8 cellular contexts compared by ENCODE assay signal in genomic region chr11:62730076-62730475, GRCh38. TPM values are rescaled to one million over a fixed set of nuclear protein-coding genes. Genes with fewer than 3 reads are reported as not detected.
DNase-seq lines count a peak whose midpoint lies in the region; ATAC-seq and TF ChIP-seq lines count a peak whose summit lies in the region.
"Not testable (repeated sequence)": the region's sequence is repeated elsewhere in the genome, so short reads cannot be mapped to it uniquely, and the experiment has no call there.
"Had no signal": no experiment of that assay in that cellular context is flagged by ENCODE, and none has a peak within 500 bp of the region (broad histone marks: within the 10 kb centered on the region; RNA-seq: fewer than 3 reads in every experiment).

No MANE protein-coding gene starts in this region.

- H3K36me3 Mint-ChIP-seq in GM23338 (ENCODE audit: low read depth) (peaks cover 26% of the 10 kb centered on the region), neural progenitor cell (peaks cover 12% of the 10 kb centered on the region)
- H3K36me3 Mint-ChIP-seq in T-helper 1 cell treated with Interleukin-12 subunit alpha and Interleukin-12 subunit beta and Interleukin-4 antibody, amounts not matched to agents 30 μg/mL and 1 μg/mL, for 36 hours (ENCODE audit: low read depth), result peaks cover 37% of the 10 kb centered on the region

- not testable (repeated sequence) for TF ChIP-seq POLR2A in transverse colon (IDR thresholded peaks at IDR 0.05)

- WGBS in transverse colon (ENCODE audit: low coverage in 1 of 2), 2 donors, result 80 to 89% methylated on average over 3 to 14 of the region's 14 CpGs

- peaks cover 23% of the 10 kb centered on the region for H3F3A ChIP-seq in GM23338 (replicated peaks; ENCODE audit: low read depth)
- peaks cover 37% of the 10 kb centered on the region for H3F3A ChIP-seq in neural progenitor cell (ENCODE audit: low read depth)

- H3K36me3 ChIP-seq in GM23338 (ENCODE audit: insufficient read depth); neural progenitor cell: not testable (repeated sequence)
- peaks cover 0 to 17% (median 5%) of the 10 kb centered on the region in 4 donors for H3K36me3 ChIP-seq in transverse colon

- peaks cover 52% of the 10 kb centered on the region for H3K79me2 ChIP-seq in GM23338 (replicated peaks; ENCODE audit: insufficient read depth)
- H3K79me2 ChIP-seq in neural progenitor cell (ENCODE audit: low read depth), result peaks cover 68% of the 10 kb centered on the region

- not testable (repeated sequence) for H3K27me3 ChIP-seq in GM23338 (ENCODE audit: insufficient read depth); neural progenitor cell; transverse colon

- peaks cover 16% of the 10 kb centered on the region for H3K4me1 ChIP-seq in GM23338 (ENCODE audit: insufficient read depth)
- peaks cover 10% of the 10 kb centered on the region for H3K4me1 ChIP-seq in neural progenitor cell
- peaks cover 17 to 46% (median 26%) of the 10 kb centered on the region in 4 donors for H3K4me1 ChIP-seq in transverse colon

- H3K4me2 ChIP-seq in GM23338 (peak overlapping the region; percentile 72), neural progenitor cell (peak overlapping the region; percentile 86)

- H3K9me3 Mint-ChIP-seq in GM23338; T-helper 1 cell treated with Interleukin-12 subunit alpha and Interleukin-12 subunit beta and Interleukin-4 antibody, amounts not matched to agents 30 μg/mL and 1 μg/mL, for 36 hours; neural progenitor cell: not testable (repeated sequence)

- not testable (repeated sequence) for H3K27ac ChIP-seq in GM23338 (ENCODE audit: low read depth); neural progenitor cell
- peak overlapping the region; percentile 97 to 99 (median 98) for H3K27ac ChIP-seq in transverse colon

- in situ Hi-C loops in astrocyte of the spinal cord (cut with HindIII; ENCODE audit: low sequenced_read_pairs); transverse colon (cut with MboI; ENCODE audit: low pct_ligation_motif_present in 1 of 4, low pct_unique_long_range_greater_than_20kb in 1 of 4, low sequenced_read_pairs in 3 of 4): not testable (repeated sequence)

- H3K4me3 ChIP-seq in GM23338 (peak overlapping the region; percentile 59; the same call in 1 of the 2 replicates), astrocyte of the spinal cord (ENCODE audit: low read depth, low read length) (peak overlapping the region; percentile 78), fibroblast of villous mesenchyme (ENCODE audit: low read depth, low read length) (peak overlapping the region; percentile 91), neural progenitor cell (peak overlapping the region; percentile 79), transverse colon (peak overlapping the region in 1 of 4 donors; percentile 73)

- TF ChIP-seq EP300 in transverse colon (IDR thresholded peaks at IDR 0.05; ENCODE audit: low read depth), result not testable (repeated sequence)

- not testable (repeated sequence) for H3K27ac Mint-ChIP-seq in GM23338; T-helper 1 cell treated with Interleukin-12 subunit alpha and Interleukin-12 subunit beta and Interleukin-4 antibody, amounts not matched to agents 30 μg/mL and 1 μg/mL, for 36 hours
- peak overlapping the region; percentile 42 for H3K27ac Mint-ChIP-seq in neural progenitor cell

- not testable (repeated sequence) for DNase-seq in GM23338 (ENCODE audit: low spot score); astrocyte of the spinal cord (ENCODE audit: low read depth, low spot score); fibroblast of villous mesenchyme (ENCODE audit: low read depth); neural progenitor cell (ENCODE audit: low spot score); transverse colon

- H4K20me1 ChIP-seq in GM23338 (replicated peaks; ENCODE audit: insufficient read depth) (peaks cover 17% of the 10 kb centered on the region), neural progenitor cell (ENCODE audit: low read depth) (peaks cover 22% of the 10 kb centered on the region)

- H3K9me3 ChIP-seq in neural progenitor cell (ENCODE audit: low read depth); transverse colon: not testable (repeated sequence)

- intact Hi-C loops in transverse colon (cut with DNase I; ENCODE audit: low total_unique reads), result not testable (repeated sequence)

- peak overlapping the region; percentile 87 for H3K9ac ChIP-seq in neural progenitor cell

- H3K27me3 Mint-ChIP-seq in GM23338 (ENCODE audit: insufficient read depth, low read depth, poor library complexity) (peaks cover 12% of the 10 kb centered on the region), neural progenitor cell (ENCODE audit: insufficient read depth, low read depth) (peaks cover 11% of the 10 kb centered on the region)
- H3K27me3 Mint-ChIP-seq in T-helper 1 cell treated with Interleukin-12 subunit alpha and Interleukin-12 subunit beta and Interleukin-4 antibody, amounts not matched to agents 30 μg/mL and 1 μg/mL, for 36 hours (ENCODE audit: low read depth), result not testable (repeated sequence)

- H3K4me1 Mint-ChIP-seq in GM23338 (peaks cover 12% of the 10 kb centered on the region), neural progenitor cell (peaks cover 27% of the 10 kb centered on the region)
- peaks cover 25% of the 10 kb centered on the region for H3K4me1 Mint-ChIP-seq in T-helper 1 cell treated with Interleukin-12 subunit alpha and Interleukin-12 subunit beta and Interleukin-4 antibody, amounts not matched to agents 30 μg/mL and 1 μg/mL, for 36 hours (ENCODE audit: low read depth)

- peak overlapping the region; percentile 98 for H3K4me3 Mint-ChIP-seq in GM23338
- H3K4me3 Mint-ChIP-seq in T-helper 1 cell treated with Interleukin-12 subunit alpha and Interleukin-12 subunit beta and Interleukin-4 antibody, amounts not matched to agents 30 μg/mL and 1 μg/mL, for 36 hours, result peak overlapping the region; percentile 97
- H3K4me3 Mint-ChIP-seq in neural progenitor cell, result peak overlapping the region; percentile 78

- not testable (repeated sequence) for H2AFZ ChIP-seq in GM23338; neural progenitor cell (replicated peaks)

- H3K9me2 ChIP-seq in GM23338 (ENCODE audit: insufficient read depth), result not testable (repeated sequence)

- not testable (repeated sequence) for ATAC-seq in GM23338

- TF ChIP-seq CTCF in GM23338 (conservative IDR thresholded peaks at IDR 0.05; ENCODE audit: low read depth in 2 of 2); astrocyte of the spinal cord (IDR thresholded peaks at IDR 0.05; ENCODE audit: low read depth, low read length); fibroblast of villous mesenchyme (IDR thresholded peaks at IDR 0.05; ENCODE audit: insufficient read depth, low read depth, low read length); neural progenitor cell (IDR thresholded peaks at IDR 0.05); transverse colon (IDR thresholded peaks at IDR 0.05): not testable (repeated sequence)

RNA-seq across cellular contexts. Expression of gene TTC9C, which starts 1.8 kb away (rescaled TPM):
- total RNA-seq in GM23338 (2014; rRNA removed; shearing (Covaris generic)), result 27.5 and 51.4 TPM in 2 replicates
- 42.0 and 42.6 TPM in 2 replicates for polyA plus RNA-seq in GM23338 (2016; fragmentation: Nextera tagmentation; extraction: Ambion mirVana)
- total RNA-seq in fibroblast of villous mesenchyme (28.0 and 36.7 TPM in 2 replicates), neural progenitor cell (ENCODE audit: low replicate concordance) (55.7 and 78.4 TPM in 2 replicates), transverse colon (10 to 100 TPM in 3 of 4 donors, 1 to 10 TPM in 1; 6.7 to 27.0 (median 17.0) TPM)

RNA-seq across cellular contexts. Expression of gene HNRNPUL2, which starts 2.8 kb away (rescaled TPM):
- 18.3 and 21.7 TPM in 2 replicates for total RNA-seq in GM23338 (2014; rRNA removed; shearing (Covaris generic))
- polyA plus RNA-seq in GM23338 (2016; fragmentation: Nextera tagmentation; extraction: Ambion mirVana), result 9.4 and 10.9 TPM in 2 replicates
- total RNA-seq in fibroblast of villous mesenchyme (15.5 and 17.3 TPM in 2 replicates), neural progenitor cell (ENCODE audit: low replicate concordance) (30.9 and 32.5 TPM in 2 replicates), transverse colon (100 to 1,000 TPM in 1 of 4 donors, 10 to 100 TPM in 3; 21.8 to 116 (median 59.6) TPM)

RNA-seq across cellular contexts. Expression of gene GNG3, which starts 22.6 kb away (rescaled TPM):
- total RNA-seq in GM23338 (2014; rRNA removed; shearing (Covaris generic)), result 0.82 and 2.1 TPM in 2 replicates
- polyA plus RNA-seq in GM23338 (2016; fragmentation: Nextera tagmentation; extraction: Ambion mirVana), result 5.7 and 7.2 TPM in 2 replicates
- total RNA-seq in fibroblast of villous mesenchyme (not detected in 2 replicates), neural progenitor cell (ENCODE audit: low replicate concordance) (2.0 TPM in 1 of 2 replicates, not detected in the other), transverse colon (under 1 TPM in 1 of 4 donors, not detected in 3; 0.64 TPM)
- total RNA-seq: LHCN-M2, lung microvascular endothelial cell had no signal

RNA-seq across cellular contexts. Expression of gene BSCL2, which starts 22.9 kb away (rescaled TPM):
- 49.0 and 60.2 TPM in 2 replicates for total RNA-seq in GM23338 (2014; rRNA removed; shearing (Covaris generic))
- polyA plus RNA-seq in GM23338 (2016; fragmentation: Nextera tagmentation; extraction: Ambion mirVana), result 81.7 and 91.5 TPM in 2 replicates
- total RNA-seq in fibroblast of villous mesenchyme, result 53.5 and 59.3 TPM in 2 replicates
- total RNA-seq in neural progenitor cell (ENCODE audit: low replicate concordance), result 34.6 and 63.1 TPM in 2 replicates
- 100 to 1,000 TPM in 1 of 4 donors, 10 to 100 TPM in 3; 61.7 to 155 (median 75.7) TPM for total RNA-seq in transverse colon

RNA-seq across cellular contexts. Expression of gene ZBTB3, which starts 23.9 kb away (rescaled TPM):
- 82.6 and 91.7 TPM in 2 replicates for total RNA-seq in GM23338 (2014; rRNA removed; shearing (Covaris generic))
- 47.8 and 52.2 TPM in 2 replicates for polyA plus RNA-seq in GM23338 (2016; fragmentation: Nextera tagmentation; extraction: Ambion mirVana)
- total RNA-seq in fibroblast of villous mesenchyme (12.9 and 13.4 TPM in 2 replicates), neural progenitor cell (ENCODE audit: low replicate concordance) (9.2 and 22.8 TPM in 2 replicates), transverse colon (10 to 100 TPM in 3 of 4 donors, 1 to 10 TPM in 1; 8.4 to 20.9 (median 14.0) TPM)
